In genomic region chr15:67784057-67784781, GRCh38 we compare ENCODE assay signal across 9 cellular contexts.
DNase-seq lines count a peak whose midpoint lies in the region; ATAC-seq and TF ChIP-seq lines count a peak whose summit lies in the region.
"Had no signal": no experiment of that assay in that cellular context is flagged by ENCODE, and none has a peak within 500 bp of the region (broad histone marks: within the 10 kb centered on the region; RNA-seq: fewer than 3 reads in every experiment).

No MANE protein-coding gene starts in this region.

- peak in 1 of 2 donors; percentile 26 for DNase-seq in central memory CD8-positive, alpha-beta T cell (ENCODE audit: low spot score in 2 of 2)
- DNase-seq in Ammon's horn (ENCODE audit: low spot score) (no peak), NCI-H446 (lab: John Stamatoyannopoulos, UW) (no peak), OCI-M2 (lab: John Stamatoyannopoulos, UW; ENCODE audit: unreplicated experiment) (no peak)
- DNase-seq: NCI-H1436 treated with DMSO at 0.1 percent for 48 hours had no signal

- peaks cover 38% of the 10 kb centered on the region for H3K4me1 Mint-ChIP-seq in central memory CD8-positive, alpha-beta T cell

- peak overlapping the region; percentile 81; the same call in 1 of the 2 replicates for H3K9ac ChIP-seq in KMS-11

- H3K4me3 ChIP-seq in KMS-11 (IDR thresholded peaks at IDR 0.05; ENCODE audit: insufficient read depth, low read depth, low read length): no peak overlapping the region

- H2AFZ ChIP-seq in KMS-11 (ENCODE audit: low read depth): no peak overlapping the region

- H3K27me3 ChIP-seq in KMS-11 (ENCODE audit: insufficient read depth, low read depth): no peaks in the 10 kb centered on the region

- ATAC-seq in GM18520 (IDR thresholded peaks at IDR 0.05; ENCODE audit: unreplicated experiment) (peak; percentile 90), GM21717 (IDR thresholded peaks at IDR 0.05; ENCODE audit: unreplicated experiment) (peak; percentile 87)
- peak; percentile 39 for ATAC-seq in central memory CD8-positive, alpha-beta T cell (replicated peaks; ENCODE audit: extremely low read depth, poor library complexity, severe bottlenecking)

- no peaks in the 10 kb centered on the region for H3K79me2 ChIP-seq in KMS-11 (ENCODE audit: insufficient read depth, low read depth)

- peak overlapping the region; percentile 53 for H3K4me3 Mint-ChIP-seq in central memory CD8-positive, alpha-beta T cell
- H3K4me3 Mint-ChIP-seq: dendritic cell treated with granulocyte-macrophage colony-stimulating factor and Interleukin-4, amounts not matched to agents 40 ng/mL and 50 ng/mL, for 4 days had no signal

- H3K4me1 ChIP-seq in KMS-11 (ENCODE audit: low read depth, poor library complexity, severe bottlenecking): peaks cover 67% of the 10 kb centered on the region

- H3K36me3 ChIP-seq in KMS-11 (ENCODE audit: insufficient read depth): no peaks in the 10 kb centered on the region

- no peak for TF ChIP-seq CTCF in KMS-11 (conservative IDR thresholded peaks at IDR 0.05; ENCODE audit: low read depth, low read length)

- no peaks in the 10 kb centered on the region for H3K9me3 Mint-ChIP-seq in central memory CD8-positive, alpha-beta T cell
- H3K9me3 Mint-ChIP-seq: dendritic cell treated with granulocyte-macrophage colony-stimulating factor and Interleukin-4, amounts not matched to agents 40 ng/mL and 50 ng/mL, for 4 days had no signal

- peak overlapping the region; percentile 86 for H3K4me2 ChIP-seq in KMS-11

- H3K27me3 Mint-ChIP-seq in central memory CD8-positive, alpha-beta T cell: no peaks in the 10 kb centered on the region
- H3K27me3 Mint-ChIP-seq: dendritic cell treated with granulocyte-macrophage colony-stimulating factor and Interleukin-4, amounts not matched to agents 40 ng/mL and 50 ng/mL, for 4 days had no signal

- H3K36me3 Mint-ChIP-seq in central memory CD8-positive, alpha-beta T cell (ENCODE audit: insufficient read depth): peaks cover 5% of the 10 kb centered on the region

- H3K27ac Mint-ChIP-seq in central memory CD8-positive, alpha-beta T cell (ENCODE audit: low read depth): peak overlapping the region; percentile 80
- H3K27ac Mint-ChIP-seq: dendritic cell treated with granulocyte-macrophage colony-stimulating factor and Interleukin-4, amounts not matched to agents 40 ng/mL and 50 ng/mL, for 4 days had no signal

- peak overlapping the region; percentile 96 for H3K27ac ChIP-seq in KMS-11

- no peaks in the 10 kb centered on the region for H4K20me1 ChIP-seq in KMS-11 (ENCODE audit: insufficient read depth)

Comparison
In these comparisons a context has a peak if more than half of its experiments do, and no peak if none do; other contexts are left out.
1. ATAC-seq: peak in every context shown above with its lines; median percentile 90 in GM18520; 87 in GM21717; 39 in central memory CD8-positive, alpha-beta T cell.